Comparison of ENCODE assay signal across 11 cellular contexts in the genomic region with DNA sequence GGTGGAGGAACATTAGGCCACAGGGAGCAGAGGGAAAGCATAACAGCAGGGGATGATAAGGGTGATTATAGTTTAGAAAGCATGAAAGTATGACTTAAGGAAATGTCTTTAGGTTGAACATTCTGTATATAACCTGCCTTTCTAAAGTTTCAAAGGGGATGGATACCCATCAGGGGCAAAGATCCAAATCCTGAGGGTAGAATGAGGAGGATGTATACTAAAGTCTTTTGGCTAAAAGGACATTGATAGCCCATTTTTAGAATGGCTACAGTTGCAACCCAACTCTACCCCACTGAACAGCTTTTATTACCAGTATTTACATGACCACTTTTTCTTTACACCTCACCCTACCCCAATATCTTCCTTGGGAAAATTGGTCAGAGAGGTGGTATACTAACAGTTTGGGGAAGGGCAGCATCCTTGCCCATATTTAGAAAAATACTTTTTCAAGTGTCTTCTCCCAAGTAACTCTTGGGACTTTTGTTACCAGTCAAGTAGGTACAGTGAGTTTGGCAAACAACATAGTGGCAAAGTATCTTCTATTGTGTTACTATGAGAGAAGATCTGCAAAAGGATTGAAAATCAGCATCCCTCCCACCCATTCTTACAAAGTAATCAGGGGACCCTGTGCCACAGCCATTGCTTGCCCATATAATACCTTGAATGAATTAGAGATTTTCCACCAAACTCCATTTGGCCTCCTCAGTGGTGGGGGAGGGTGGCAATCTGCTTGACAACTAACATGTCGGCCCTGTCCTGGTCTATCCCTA. TPM values are rescaled to one million over a fixed set of nuclear protein-coding genes. Genes with fewer than 3 reads are reported as not detected.
DNase-seq lines count a peak whose midpoint lies in the region; ATAC-seq, FAIRE-seq and TF ChIP-seq lines count a peak whose summit lies in the region.
"Had no signal": no experiment of that assay in that cellular context is flagged by ENCODE, and none has a peak within 500 bp of the region (broad histone marks: within the 10 kb centered on the region; RNA-seq: fewer than 3 reads in every experiment).

No MANE protein-coding gene starts in this region.

- no peak overlapping the region for H3K4me2 ChIP-seq in endothelial cell of umbilical vein (ENCODE audit: insufficient read depth, low read length)

- no peaks in the 10 kb centered on the region for H3K27me3 ChIP-seq in endothelial cell of umbilical vein (ENCODE audit: control insufficient read depth in 2 of 2, insufficient read depth in 2 of 2, low read length in 2 of 2)
- H3K27me3 ChIP-seq: heart left ventricle had no signal

- peak; percentile 4 for TF ChIP-seq POLR2A in endothelial cell of umbilical vein (IDR thresholded peaks at IDR 0.05; ENCODE audit: low read depth, low read length)

- POLR2A ChIA-PET in endothelial cell of umbilical vein (lab: Charles Lee): interaction anchor here (1.4 to 6.3 kb wide), 4 partner anchors 8 to 193 kb away, joined by 3 to 73 read pairs (median 4); partner anchors contain the start of genes ELMOD3, MAT2A and RETSAT

- no TSS peak for BruUV-seq in endothelial cell of umbilical vein (replicated peaks; lab: Mats Ljungman, UMichigan)

- H2AFZ ChIP-seq in endothelial cell of umbilical vein (ENCODE audit: low read depth, low read length): no peak overlapping the region

- H4K20me1 ChIP-seq in endothelial cell of umbilical vein (replicated peaks; ENCODE audit: control insufficient read depth, extremely low read depth, insufficient read depth, low read length): no peaks in the 10 kb centered on the region

- H3K4me3 Mint-ChIP-seq in activated T-cell treated with anti-CD3 and anti-CD28 coated beads, Interleukin-2, amount 50 U/mL, for 24 hours: peak overlapping the region; percentile 36
- no peak overlapping the region for H3K4me3 Mint-ChIP-seq in stimulated activated naive B cell treated with anti-CD40 and anti-IgM and Interleukin-4, amounts not matched to agents 10 μg/mL and 1 μg/mL and 100 μg/mL, for 72 hours

- intact Hi-C loops in endothelial cell of umbilical vein (cut with micrococcal nuclease): no loop called here

- H3K27me3 Mint-ChIP-seq in activated T-cell treated with anti-CD3 and anti-CD28 coated beads, Interleukin-2, amount 50 U/mL, for 24 hours: no peaks in the 10 kb centered on the region
- no peaks in the 10 kb centered on the region for H3K27me3 Mint-ChIP-seq in stimulated activated naive B cell treated with anti-CD40 and anti-IgM and Interleukin-4, amounts not matched to agents 10 μg/mL and 1 μg/mL and 100 μg/mL, for 72 hours

- no peak for ATAC-seq in stimulated activated naive B cell treated with anti-CD40 and anti-IgM and Interleukin-4, amounts not matched to agents 10 μg/mL and 1 μg/mL and 100 μg/mL, for 72 hours (replicated peaks)
- no peak for ATAC-seq in GM19328 (IDR thresholded peaks at IDR 0.05; ENCODE audit: unreplicated experiment)

- CTCF ChIA-PET in endothelial cell of umbilical vein (lab: Charles Lee): interaction anchor here (2.1 to 6.8 kb wide), 2 partner anchors 126 to 128 kb away, joined by 10 to 236 read pairs; partner anchors contain the start of gene SH2D6

- no peak for TF ChIP-seq CTCF in endothelial cell of umbilical vein (IDR thresholded peaks at IDR 0.05; ENCODE audit: extremely low read depth in 1 of 2, insufficient read depth in 1 of 2, low read depth in 1 of 2, low read length in 2 of 2)

- no peak overlapping the region for H3K4me3 ChIP-seq in endothelial cell of umbilical vein (replicated peaks in 1 of 3; ENCODE audit: insufficient read depth in 1 of 3, low read depth in 1 of 3, low read length in 3 of 3)
- H3K4me3 ChIP-seq: heart left ventricle had no signal

- peaks cover 20 to 40% of the 10 kb centered on the region in 2 experiments for H3K36me3 ChIP-seq in endothelial cell of umbilical vein (ENCODE audit: control insufficient read depth in 2 of 2, extremely low read depth in 1 of 2, insufficient read depth in 2 of 2, low read length in 2 of 2)

- H3K9me3 Mint-ChIP-seq in activated T-cell treated with anti-CD3 and anti-CD28 coated beads, Interleukin-2, amount 50 U/mL, for 24 hours: no peaks in the 10 kb centered on the region
- no peaks in the 10 kb centered on the region for H3K9me3 Mint-ChIP-seq in stimulated activated naive B cell treated with anti-CD40 and anti-IgM and Interleukin-4, amounts not matched to agents 10 μg/mL and 1 μg/mL and 100 μg/mL, for 72 hours

- no peak overlapping the region for H3K27ac ChIP-seq in endothelial cell of umbilical vein (ENCODE audit: insufficient read depth, low read depth, low read length)

- H3K36me3 Mint-ChIP-seq in activated T-cell treated with anti-CD3 and anti-CD28 coated beads, Interleukin-2, amount 50 U/mL, for 24 hours (ENCODE audit: low read depth): peaks cover 93% of the 10 kb centered on the region
- peaks cover 31 to 51% of the 10 kb centered on the region in 2 donors for H3K36me3 Mint-ChIP-seq in stimulated activated naive B cell treated with anti-CD40 and anti-IgM and Interleukin-4, amounts not matched to agents 10 μg/mL and 1 μg/mL and 100 μg/mL, for 72 hours

- H3K27ac Mint-ChIP-seq in activated T-cell treated with anti-CD3 and anti-CD28 coated beads, Interleukin-2, amount 50 U/mL, for 24 hours: peak overlapping the region; percentile 99
- peak overlapping the region; percentile 81 for H3K27ac Mint-ChIP-seq in stimulated activated naive B cell treated with anti-CD40 and anti-IgM and Interleukin-4, amounts not matched to agents 10 μg/mL and 1 μg/mL and 100 μg/mL, for 72 hours

- no peaks in the 10 kb centered on the region for H3K9me3 ChIP-seq in endothelial cell of umbilical vein (replicated peaks; ENCODE audit: control insufficient read depth, insufficient read depth, low read length)
- H3K9me3 ChIP-seq: heart left ventricle had no signal

- no peaks in the 10 kb centered on the region for H3K9me1 ChIP-seq in endothelial cell of umbilical vein (replicated peaks; ENCODE audit: control insufficient read depth, extremely low read depth, insufficient read depth, low read length)

- dilution Hi-C loops in endothelial cell of umbilical vein (cut with MboI; ENCODE audit: extremely low pct_ligation_motif_present, low sequenced_read_pairs): no loop called here

- H3K79me2 ChIP-seq in endothelial cell of umbilical vein (ENCODE audit: control insufficient read depth, insufficient read depth, low read length): peaks cover 10% of the 10 kb centered on the region

- FAIRE-seq in RCC 7860 (lab: Jason Lieb, UNC) (no peak), endothelial cell of umbilical vein (lab: Jason Lieb, UNC) (no peak)

- DNase-seq in activated T-cell treated with anti-CD3 and anti-CD28 coated beads, Interleukin-2, amount 50 U/mL, for 24 hours: no peak
- no peak for DNase-seq in activated T-cell treated with anti-CD3 and anti-CD28 coated beads, Interleukin-2, amount 50 U/mL, for 1 hour
- DNase-seq in RCC 7860 (ENCODE audit: low spot score) (peak; percentile 14), endothelial cell of umbilical vein (ENCODE audit: low read depth, low spot score) (no peak), middle frontal gyrus (ENCODE audit: extremely low spot score, low spot score) (no peak), SW 1271 (lab: John Stamatoyannopoulos, UW) (no peak)
- DNase-seq in stimulated activated naive B cell treated with anti-CD40 and anti-IgM and Interleukin-4, amounts not matched to agents 10 μg/mL and 1 μg/mL and 100 μg/mL, for 72 hours: no peak
- DNase-seq: heart left ventricle, NCI-H510A, WERI-Rb-1 had no signal

- H3K4me1 ChIP-seq in endothelial cell of umbilical vein (ENCODE audit: control insufficient read depth, extremely low read depth, insufficient read depth, low read length): peaks cover 18% of the 10 kb centered on the region

- peaks cover 22% of the 10 kb centered on the region for H3K4me1 Mint-ChIP-seq in activated T-cell treated with anti-CD3 and anti-CD28 coated beads, Interleukin-2, amount 50 U/mL, for 24 hours (ENCODE audit: low read depth)
- H3K4me1 Mint-ChIP-seq in stimulated activated naive B cell treated with anti-CD40 and anti-IgM and Interleukin-4, amounts not matched to agents 10 μg/mL and 1 μg/mL and 100 μg/mL, for 72 hours: peaks cover 17 to 18% of the 10 kb centered on the region in 2 donors

- no peak overlapping the region for H3K9ac ChIP-seq in endothelial cell of umbilical vein (replicated peaks; ENCODE audit: extremely low read depth, insufficient read depth, low read length)

RNA-seq across cellular contexts. Expression of gene MAT2A, which starts 8.3 kb away (rescaled TPM):
- 236 and 257 TPM in 2 replicates for total RNA-seq in endothelial cell of umbilical vein
- polyA plus RNA-seq in endothelial cell of umbilical vein: 151 and 172 TPM in 2 replicates
- polyA plus RNA-seq in endothelial cell of umbilical vein (2011; cell fraction: cytosol; rRNA removed): 116 and 136 TPM in 2 replicates
- 623 and 766 TPM in 2 replicates for polyA plus RNA-seq in endothelial cell of umbilical vein (2011; cell fraction: nucleus; rRNA removed)
- polyA plus RNA-seq in endothelial cell of umbilical vein (2012): 223 and 272 TPM in 2 replicates
- 335 and 379 TPM in 2 replicates for polyA minus RNA-seq in endothelial cell of umbilical vein
- polyA minus RNA-seq in endothelial cell of umbilical vein (2011; cell fraction: cytosol; rRNA and poly(A)+ RNA removed): 333 TPM
- polyA minus RNA-seq in endothelial cell of umbilical vein (2011; cell fraction: nucleus; rRNA and poly(A)+ RNA removed): 297 and 352 TPM in 2 replicates

RNA-seq across cellular contexts. Expression of gene GGCX, which starts 14.0 kb away (rescaled TPM):
- total RNA-seq in endothelial cell of umbilical vein: 44.5 and 48.0 TPM in 2 replicates
- polyA plus RNA-seq in endothelial cell of umbilical vein: 58.9 and 62.7 TPM in 2 replicates
- polyA plus RNA-seq in endothelial cell of umbilical vein (2011; cell fraction: cytosol; rRNA removed): 44.7 and 47.0 TPM in 2 replicates
- 48.2 and 60.0 TPM in 2 replicates for polyA plus RNA-seq in endothelial cell of umbilical vein (2011; cell fraction: nucleus; rRNA removed)
- polyA plus RNA-seq in endothelial cell of umbilical vein (2012): 44.4 and 45.2 TPM in 2 replicates
- 112 and 122 TPM in 2 replicates for polyA minus RNA-seq in endothelial cell of umbilical vein
- polyA minus RNA-seq in endothelial cell of umbilical vein (2011; cell fraction: cytosol; rRNA and poly(A)+ RNA removed): 15.7 TPM
- polyA minus RNA-seq in endothelial cell of umbilical vein (2011; cell fraction: nucleus; rRNA and poly(A)+ RNA removed): 33.9 and 40.7 TPM in 2 replicates

RNA-seq across cellular contexts. Expression of gene VAMP8, which starts 30.1 kb away (rescaled TPM):
- 35.8 and 39.0 TPM in 2 replicates for total RNA-seq in endothelial cell of umbilical vein
- 68.7 and 73.1 TPM in 2 replicates for polyA plus RNA-seq in endothelial cell of umbilical vein
- 66.7 and 80.9 TPM in 2 replicates for polyA plus RNA-seq in endothelial cell of umbilical vein (2011; cell fraction: cytosol; rRNA removed)
- 26.9 and 29.2 TPM in 2 replicates for polyA plus RNA-seq in endothelial cell of umbilical vein (2011; cell fraction: nucleus; rRNA removed)
- polyA plus RNA-seq in endothelial cell of umbilical vein (2012): 94.8 and 116 TPM in 2 replicates
- 17.4 and 21.2 TPM in 2 replicates for polyA minus RNA-seq in endothelial cell of umbilical vein
- polyA minus RNA-seq in endothelial cell of umbilical vein (2011; cell fraction: cytosol; rRNA and poly(A)+ RNA removed): 23.2 TPM
- polyA minus RNA-seq in endothelial cell of umbilical vein (2011; cell fraction: nucleus; rRNA and poly(A)+ RNA removed): 3.8 and 4.4 TPM in 2 replicates

RNA-seq across cellular contexts. Expression of gene VAMP5, which starts 37.0 kb away (rescaled TPM):
- 164 and 186 TPM in 2 replicates for total RNA-seq in endothelial cell of umbilical vein
- polyA plus RNA-seq in endothelial cell of umbilical vein: 624 and 648 TPM in 2 replicates
- 398 and 453 TPM in 2 replicates for polyA plus RNA-seq in endothelial cell of umbilical vein (2011; cell fraction: cytosol; rRNA removed)
- polyA plus RNA-seq in endothelial cell of umbilical vein (2011; cell fraction: nucleus; rRNA removed): 96.0 and 112 TPM in 2 replicates
- 305 and 367 TPM in 2 replicates for polyA plus RNA-seq in endothelial cell of umbilical vein (2012)
- polyA minus RNA-seq in endothelial cell of umbilical vein: 96.5 and 104 TPM in 2 replicates
- polyA minus RNA-seq in endothelial cell of umbilical vein (2011; cell fraction: cytosol; rRNA and poly(A)+ RNA removed): not detected
- polyA minus RNA-seq in endothelial cell of umbilical vein (2011; cell fraction: nucleus; rRNA and poly(A)+ RNA removed): 9.9 and 13.3 TPM in 2 replicates

RNA-seq across cellular contexts. Expression of gene RNF181, which starts 48.3 kb away (rescaled TPM):
- 133 and 142 TPM in 2 replicates for total RNA-seq in endothelial cell of umbilical vein
- polyA plus RNA-seq in endothelial cell of umbilical vein: 629 and 643 TPM in 2 replicates
- 503 and 603 TPM in 2 replicates for polyA plus RNA-seq in endothelial cell of umbilical vein (2011; cell fraction: cytosol; rRNA removed)
- polyA plus RNA-seq in endothelial cell of umbilical vein (2011; cell fraction: nucleus; rRNA removed): 227 and 271 TPM in 2 replicates
- polyA plus RNA-seq in endothelial cell of umbilical vein (2012): 260 and 265 TPM in 2 replicates
- polyA minus RNA-seq in endothelial cell of umbilical vein: 205 and 256 TPM in 2 replicates
- polyA minus RNA-seq in endothelial cell of umbilical vein (2011; cell fraction: cytosol; rRNA and poly(A)+ RNA removed): 27.7 TPM
- polyA minus RNA-seq in endothelial cell of umbilical vein (2011; cell fraction: nucleus; rRNA and poly(A)+ RNA removed): 51.5 and 60.1 TPM in 2 replicates
